Comparison of ENCODE assay signal across 8 cellular contexts in the genomic region with DNA sequence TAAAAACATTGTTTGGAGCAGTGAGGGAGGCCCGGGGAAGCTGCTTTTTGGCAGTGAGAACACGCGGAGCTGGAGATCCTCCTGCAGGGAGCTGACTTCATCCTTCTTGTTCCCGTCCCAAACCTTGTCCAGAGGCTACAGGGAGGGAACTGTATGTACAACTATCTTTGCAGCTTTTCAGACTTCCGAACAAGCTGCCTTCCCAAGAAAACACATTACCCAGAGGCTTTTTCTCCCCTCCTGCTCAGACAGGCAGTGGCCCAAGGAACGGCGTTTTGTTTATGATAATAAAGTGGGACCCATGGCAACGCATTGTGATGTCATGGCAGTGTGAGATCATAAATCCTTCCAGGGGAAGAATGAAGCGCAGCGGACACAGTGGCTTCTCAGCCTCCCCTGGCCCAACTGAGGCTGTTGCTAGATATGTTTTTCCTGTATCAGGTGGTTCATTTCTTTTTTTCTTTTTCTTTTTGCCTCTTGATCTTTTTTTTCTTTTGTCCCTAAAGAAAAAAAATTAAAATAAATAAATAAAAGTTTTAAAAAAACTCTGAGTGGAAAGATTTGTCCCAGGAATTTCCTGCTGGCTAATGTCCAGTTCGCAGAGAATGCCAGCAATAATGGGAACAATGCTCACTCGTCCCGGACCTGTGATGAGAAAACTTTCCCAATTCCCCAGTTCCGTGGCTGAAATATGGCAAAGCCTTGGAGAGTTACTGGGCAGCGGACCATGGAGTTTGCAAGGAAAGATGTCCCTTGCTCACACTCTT.
DNase-seq lines count a peak whose midpoint lies in the region; ATAC-seq and TF ChIP-seq lines count a peak whose summit lies in the region.

No MANE protein-coding gene starts in this region.

- peaks cover 0 to 1% (median 0%) of the 10 kb centered on the region in 7 donors for H3K4me1 Mint-ChIP-seq in naive thymus-derived CD4-positive, alpha-beta T cell

- no peaks in the 10 kb centered on the region for H3K9me3 ChIP-seq in naive thymus-derived CD4-positive, alpha-beta T cell (ENCODE audit: control insufficient read depth in 2 of 3, low read length in 3 of 3)

- H3K27ac ChIP-seq in naive thymus-derived CD4-positive, alpha-beta T cell (ENCODE audit: low read depth, low read length): no peak overlapping the region

- H3K36me3 Mint-ChIP-seq in naive thymus-derived CD4-positive, alpha-beta T cell: no peaks in the 10 kb centered on the region

- H3K4me3 Mint-ChIP-seq in naive thymus-derived CD4-positive, alpha-beta T cell: no peak overlapping the region

- no peak overlapping the region for H3K27ac Mint-ChIP-seq in naive thymus-derived CD4-positive, alpha-beta T cell

- H3K4me3 ChIP-seq in NB4 (ENCODE audit: low read depth, low read length) (no peak overlapping the region), epithelial cell of proximal tubule (ENCODE audit: low read depth, low read length) (peak overlapping the region; percentile 21)
- H3K4me3 ChIP-seq in naive thymus-derived CD4-positive, alpha-beta T cell (ENCODE audit: low read length): no peak overlapping the region

- no peaks in the 10 kb centered on the region for H3K9me3 Mint-ChIP-seq in naive thymus-derived CD4-positive, alpha-beta T cell

- no peaks in the 10 kb centered on the region for H3K36me3 ChIP-seq in naive thymus-derived CD4-positive, alpha-beta T cell (ENCODE audit: control insufficient read depth in 2 of 3, insufficient read depth in 3 of 3, low read length in 3 of 3)

- peak; percentile 48 for ATAC-seq in naive thymus-derived CD4-positive, alpha-beta T cell
- ATAC-seq in HG03520 (IDR thresholded peaks at IDR 0.05; ENCODE audit: unreplicated experiment) (no peak), HG02763 (IDR thresholded peaks at IDR 0.05; ENCODE audit: unreplicated experiment) (no peak)

- H3K27me3 ChIP-seq in naive thymus-derived CD4-positive, alpha-beta T cell (ENCODE audit: control insufficient read depth in 2 of 2, insufficient read depth in 2 of 2, low read length in 2 of 2): no peaks in the 10 kb centered on the region

- H3K27me3 Mint-ChIP-seq in naive thymus-derived CD4-positive, alpha-beta T cell: peaks cover 0 to 5% (median 0%) of the 10 kb centered on the region in 5 donors

- no peak for TF ChIP-seq POLR2A in NB4 (IDR thresholded peaks at IDR 0.05; ENCODE audit: extremely low read depth, insufficient read length)

- intact Hi-C loops in naive thymus-derived CD4-positive, alpha-beta T cell (cut with micrococcal nuclease): no loop called here

- H3K4me1 ChIP-seq in naive thymus-derived CD4-positive, alpha-beta T cell (ENCODE audit: control insufficient read depth in 2 of 2, insufficient read depth in 2 of 2, low read length in 2 of 2): no peaks in the 10 kb centered on the region

- TF ChIP-seq CTCF in NB4 (IDR thresholded peaks at IDR 0.05; ENCODE audit: low read depth, low read length): no peak
- TF ChIP-seq CTCF in epithelial cell of proximal tubule (conservative IDR thresholded peaks at IDR 0.05; ENCODE audit: low read depth, low read length): no peak

- DNase-seq in C1 segment of cervical spinal cord (lab: John Stamatoyannopoulos, UW) (peak in 10 of 14 donors; percentile 6 to 70 (median 28)), NB4 (ENCODE audit: low read depth) (peak; percentile 32), epithelial cell of proximal tubule (ENCODE audit: low read depth) (peak; percentile 85), HuH-7.5 (ENCODE audit: low spot score) (no peak)
- no peak for DNase-seq in naive thymus-derived CD4-positive, alpha-beta T cell
- no peak for DNase-seq in activated CD4-positive, alpha-beta T cell treated with anti-CD3 and anti-CD28 coated beads for 4 hours

- POLR2A ChIA-PET in naive thymus-derived CD4-positive, alpha-beta T cell (lab: Charles Lee): no interaction called here

- CTCF ChIA-PET in naive thymus-derived CD4-positive, alpha-beta T cell (lab: Charles Lee): no interaction called here

Comparison
In these comparisons a context has a peak if more than half of its experiments do, and no peak if none do; other contexts are left out.
1. DNase-seq: peak in C1 segment of cervical spinal cord (10 of 14), NB4 (single experiment) and epithelial cell of proximal tubule (single experiment); none in naive thymus-derived CD4-positive, alpha-beta T cell (0 of 9), HuH-7.5 (single experiment) and activated CD4-positive, alpha-beta T cell treated with anti-CD3 and anti-CD28 coated beads for 4 hours (0 of 2).